22 cellular contexts compared by ENCODE assay signal in the genomic region with DNA sequence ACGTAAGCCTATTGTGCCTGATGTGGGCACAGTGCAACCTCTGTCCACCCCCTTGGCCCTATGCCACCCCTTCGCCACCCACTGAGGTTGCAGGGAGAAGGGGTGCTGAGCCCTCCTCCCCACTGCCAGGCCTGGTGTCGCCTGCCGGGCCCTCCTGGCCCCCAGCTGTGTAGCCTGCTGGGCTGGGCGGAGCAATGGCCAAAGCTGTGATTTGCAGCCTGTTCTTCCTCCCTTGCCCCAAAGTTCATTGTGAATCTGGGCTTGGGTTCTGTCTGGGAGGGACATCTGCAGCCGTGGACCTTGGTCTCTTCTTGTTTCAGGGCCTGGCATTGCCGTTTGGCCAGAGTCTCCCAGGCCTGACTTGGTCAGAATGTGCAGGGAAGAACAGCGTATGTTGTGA.
DNase-seq lines count a peak whose midpoint lies in the region; ATAC-seq and TF ChIP-seq lines count a peak whose summit lies in the region.
"Had no signal": no experiment of that assay in that cellular context is flagged by ENCODE, and none has a peak within 500 bp of the region (broad histone marks: within the 10 kb centered on the region; RNA-seq: fewer than 3 reads in every experiment).

No MANE protein-coding gene starts in this region.

- no peaks in the 10 kb centered on the region for H3K27me3 Mint-ChIP-seq in nephron (ENCODE audit: low read depth)

- H3K4me3 Mint-ChIP-seq in nephron = no peak overlapping the region
- H3K4me3 Mint-ChIP-seq: CD4-positive, alpha-beta memory T cell; HFFc6 had no signal

- peak overlapping the region; percentile 87 to 97 (median 95) for H3K27ac Mint-ChIP-seq in nephron
- H3K27ac Mint-ChIP-seq: CD4-positive, alpha-beta memory T cell; HFFc6 had no signal

- H3K36me3 Mint-ChIP-seq in nephron (ENCODE audit: low read depth) = peaks cover 6% of the 10 kb centered on the region
- H3K36me3 Mint-ChIP-seq: CD4-positive, alpha-beta memory T cell had no signal

- peaks cover 77% of the 10 kb centered on the region for H3K4me1 Mint-ChIP-seq in nephron
- H3K4me1 Mint-ChIP-seq: CD4-positive, alpha-beta memory T cell had no signal

- H3K9me3 Mint-ChIP-seq in nephron = no peaks in the 10 kb centered on the region
- H3K9me3 Mint-ChIP-seq: HFFc6 had no signal

- TF ChIP-seq CTCF in nephron (IDR thresholded peaks at IDR 0.05; ENCODE audit: unreplicated experiment in 3 of 3) = no peak
- TF ChIP-seq CTCF in GM10266 (IDR thresholded peaks at IDR 0.05; ENCODE audit: control insufficient read depth, insufficient read depth, low read depth, missing control alignments) = no peak

- peak; percentile 10 for DNase-seq in DMS 273 (lab: John Stamatoyannopoulos, UW; ENCODE audit: unreplicated experiment)
- no peak for DNase-seq in DMS 273 treated with DMSO at 0.1 percent for 48 hours (lab: John Stamatoyannopoulos, UW)
- DNase-seq in left lobe of liver (ENCODE audit: low spot score) = peak; percentile 88
- no peak for DNase-seq in GM10266 (ENCODE audit: extremely low spot score)
- no peak for DNase-seq in Ammon's horn (ENCODE audit: low spot score)
- DNase-seq in activated CD4-positive, CD25-positive, alpha-beta regulatory T cell (lab: John Stamatoyannopoulos, UW) = no peak
- DNase-seq: ACHN; Caco-2; CD4-positive, alpha-beta memory T cell; DMS53; H7; HFFc6; KBM-7; NCI-H1092; NCI-H146; NCI-H2029; NCI-H2227 treated with DMSO at 0.1 percent for 48 hours; NCI-H510A; Peyer's patch had no signal

- ATAC-seq in left lobe of liver (peak; percentile 87), HG03521 (IDR thresholded peaks at IDR 0.05; ENCODE audit: unreplicated experiment) (no peak)
- ATAC-seq: GM12878 had no signal

Comparison
In these comparisons a context has a peak if more than half of its experiments do, and no peak if none do; other contexts are left out.
1. DNase-seq: peak in DMS 273 (single experiment) and left lobe of liver (single experiment); none in DMS 273 treated with DMSO at 0.1 percent for 48 hours (single experiment), GM10266 (single experiment), Ammon's horn (single experiment) and activated CD4-positive, CD25-positive, alpha-beta regulatory T cell (0 of 4).